1 cellular context compared by ENCODE assay signal in the genomic region with DNA sequence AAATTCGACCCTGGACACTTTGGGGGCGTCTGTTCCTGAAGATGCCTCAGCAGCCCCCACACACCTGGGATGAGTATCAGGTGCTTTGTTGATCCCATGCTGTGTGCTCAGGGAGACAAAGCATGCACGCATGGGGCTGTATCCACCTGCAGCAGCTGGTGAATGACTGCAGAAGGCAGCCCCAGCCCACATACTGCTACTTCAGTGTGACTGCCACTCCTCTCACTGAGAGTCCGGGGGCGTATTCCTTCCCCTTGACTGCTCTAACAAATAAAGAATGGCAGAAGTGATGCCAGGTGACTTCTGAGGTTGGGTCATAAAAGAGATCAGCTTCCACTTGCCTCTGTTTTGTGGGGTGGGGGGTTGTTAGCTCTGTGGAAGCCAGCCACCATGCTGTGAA.
TF ChIP-seq lines count a peak whose summit lies in the region.

No MANE protein-coding gene starts in this region.

TF ChIP-seq in GM23338, 12 proteins besides CTCF, POLR2A, EP300 and RAD21 (continued from another document):
- TF ChIP-seq, protein P1, sequence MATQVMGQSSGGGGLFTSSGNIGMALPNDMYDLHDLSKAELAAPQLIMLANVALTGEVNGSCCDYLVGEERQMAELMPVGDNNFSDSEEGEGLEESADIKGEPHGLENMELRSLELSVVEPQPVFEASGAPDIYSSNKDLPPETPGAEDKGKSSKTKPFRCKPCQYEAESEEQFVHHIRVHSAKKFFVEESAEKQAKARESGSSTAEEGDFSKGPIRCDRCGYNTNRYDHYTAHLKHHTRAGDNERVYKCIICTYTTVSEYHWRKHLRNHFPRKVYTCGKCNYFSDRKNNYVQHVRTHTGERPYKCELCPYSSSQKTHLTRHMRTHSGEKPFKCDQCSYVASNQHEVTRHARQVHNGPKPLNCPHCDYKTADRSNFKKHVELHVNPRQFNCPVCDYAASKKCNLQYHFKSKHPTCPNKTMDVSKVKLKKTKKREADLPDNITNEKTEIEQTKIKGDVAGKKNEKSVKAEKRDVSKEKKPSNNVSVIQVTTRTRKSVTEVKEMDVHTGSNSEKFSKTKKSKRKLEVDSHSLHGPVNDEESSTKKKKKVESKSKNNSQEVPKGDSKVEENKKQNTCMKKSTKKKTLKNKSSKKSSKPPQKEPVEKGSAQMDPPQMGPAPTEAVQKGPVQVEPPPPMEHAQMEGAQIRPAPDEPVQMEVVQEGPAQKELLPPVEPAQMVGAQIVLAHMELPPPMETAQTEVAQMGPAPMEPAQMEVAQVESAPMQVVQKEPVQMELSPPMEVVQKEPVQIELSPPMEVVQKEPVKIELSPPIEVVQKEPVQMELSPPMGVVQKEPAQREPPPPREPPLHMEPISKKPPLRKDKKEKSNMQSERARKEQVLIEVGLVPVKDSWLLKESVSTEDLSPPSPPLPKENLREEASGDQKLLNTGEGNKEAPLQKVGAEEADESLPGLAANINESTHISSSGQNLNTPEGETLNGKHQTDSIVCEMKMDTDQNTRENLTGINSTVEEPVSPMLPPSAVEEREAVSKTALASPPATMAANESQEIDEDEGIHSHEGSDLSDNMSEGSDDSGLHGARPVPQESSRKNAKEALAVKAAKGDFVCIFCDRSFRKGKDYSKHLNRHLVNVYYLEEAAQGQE (IDR thresholded peaks at IDR 0.05; ENCODE audit: unreplicated experiment), result no peak
- TF ChIP-seq ZNF114 (CRISPR knock-in tag; IDR thresholded peaks at IDR 0.05) (no peak), CREB1 (CRISPR knock-in tag; IDR thresholded peaks at IDR 0.05; ENCODE audit: low read depth) (no peak), POLR2AphosphoS5 (IDR thresholded peaks at IDR 0.05; ENCODE audit: low read depth) (no peak)
